Comparison of ENCODE assay signal across 11 cellular contexts in genomic region chr6:23174781-23175361, GRCh38.
DNase-seq lines count a peak whose midpoint lies in the region; ATAC-seq and TF ChIP-seq lines count a peak whose summit lies in the region.
"Had no signal": no experiment of that assay in that cellular context is flagged by ENCODE, and none has a peak within 500 bp of the region (broad histone marks: within the 10 kb centered on the region; RNA-seq: fewer than 3 reads in every experiment).

No MANE protein-coding gene starts in this region.

- TF ChIP-seq POLR2A in gastroesophageal sphincter (IDR thresholded peaks at IDR 0.05): no peak

- H3K4me1 ChIP-seq in PC-3 (ENCODE audit: insufficient read depth, low read length): peaks cover 31% of the 10 kb centered on the region
- H3K4me1 ChIP-seq in gastroesophageal sphincter: no peaks in the 10 kb centered on the region

- H3K4me2 ChIP-seq in PC-3 (ENCODE audit: low read length): peak overlapping the region; percentile 52

- H3K4me3 ChIP-seq in PC-3 (ENCODE audit: low read length) (peak overlapping the region; percentile 36; the same call in 1 of the 2 replicates), skeletal muscle cell (ENCODE audit: low read depth, low read length) (no peak overlapping the region), gastroesophageal sphincter (no peak overlapping the region)

- H3K9me2 ChIP-seq in PC-3 (replicated peaks; ENCODE audit: low read length): no peaks in the 10 kb centered on the region

- BruUV-seq in PC-3 (replicated peaks; lab: Mats Ljungman, UMichigan): no TSS peak

- TF ChIP-seq EP300 in gastroesophageal sphincter (IDR thresholded peaks at IDR 0.05): no peak

- WGBS in gastroesophageal sphincter (ENCODE audit: low coverage in 1 of 2), 2 donors: 69 to 94% methylated on average over 6 to 7 of the region's 7 CpGs

- DNase-seq in EH (ENCODE audit: low read depth): peak; percentile 97
- DNase-seq in PC-3: peak; percentile 95
- peak; percentile 45 for DNase-seq in epidermal melanocyte (ENCODE audit: insufficient read length, low spot score)
- peak; percentile 96 for DNase-seq in skeletal muscle cell (ENCODE audit: low read depth)
- no peak for DNase-seq in NCI-H2196 treated with DMSO at 0.1 percent for 48 hours (lab: John Stamatoyannopoulos, UW; ENCODE audit: unreplicated experiment)
- DNase-seq: activated T-cell treated with anti-CD3 and anti-CD28 coated beads, Interleukin-2, amount 50 U/mL, for 4 hours; NCI-H69; T-helper 9 cell had no signal

- peak overlapping the region; percentile 17; the same call in 1 of the 2 replicates for H2AFZ ChIP-seq in PC-3 (ENCODE audit: low read length)

- ATAC-seq in PC-3 (peak; percentile 86), HG03439 (IDR thresholded peaks at IDR 0.05; ENCODE audit: unreplicated experiment) (no peak), gastroesophageal sphincter (no peak), GM19467 (IDR thresholded peaks at IDR 0.05; ENCODE audit: unreplicated experiment) (no peak)

- peak overlapping the region; percentile 95 for H3K27ac ChIP-seq in PC-3 (ENCODE audit: low read length)
- H3K27ac ChIP-seq in gastroesophageal sphincter: no peak overlapping the region

- no peaks in the 10 kb centered on the region for H3K9me3 ChIP-seq in PC-3 (ENCODE audit: low read length)
- no peaks in the 10 kb centered on the region for H3K9me3 ChIP-seq in gastroesophageal sphincter

- H3K79me2 ChIP-seq in PC-3 (ENCODE audit: low read length): no peaks in the 10 kb centered on the region

- no peaks in the 10 kb centered on the region for H3K27me3 ChIP-seq in PC-3 (ENCODE audit: low read length)
- no peaks in the 10 kb centered on the region for H3K27me3 ChIP-seq in gastroesophageal sphincter

- CTCF ChIA-PET in PC-3 (lab: Charles Lee): no interaction called here

- H3K9ac ChIP-seq in PC-3 (ENCODE audit: low read length): peak overlapping the region; percentile 75

- TF ChIP-seq CTCF in PC-3 (conservative IDR thresholded peaks at IDR 0.05; ENCODE audit: low read depth, low read length): no peak
- no peak for TF ChIP-seq CTCF in gastroesophageal sphincter (IDR thresholded peaks at IDR 0.05)

- no peaks in the 10 kb centered on the region for H4K20me1 ChIP-seq in PC-3 (ENCODE audit: low read length)

- intact Hi-C loops in PC-3 (cut with micrococcal nuclease): loop anchor here (1.0 to 10.0 kb wide), 2 partner anchors 220 to 239 kb away; no protein-coding TSS in a partner anchor

- H3K36me3 ChIP-seq in PC-3 (ENCODE audit: low read depth, low read length): no peaks in the 10 kb centered on the region
- no peaks in the 10 kb centered on the region for H3K36me3 ChIP-seq in gastroesophageal sphincter

- POLR2A ChIA-PET in PC-3 (lab: Charles Lee; ENCODE audit: unreplicated experiment): interaction anchor here (0.7 kb wide), 1 partner anchor 1806 kb away, joined by 3 read pairs; no protein-coding TSS in a partner anchor

- peaks cover 10% of the 10 kb centered on the region for H3F3A ChIP-seq in PC-3 (ENCODE audit: low read length, unreplicated experiment)
